8 cellular contexts compared by ENCODE assay signal in genomic region chr12:74021937-74022336, GRCh38.
A peak's percentile ranks its signal among the peaks of the same experiment; 100 is the strongest.
DNase-seq lines count a peak whose midpoint lies in the region; ATAC-seq and TF ChIP-seq lines count a peak whose summit lies in the region.

No MANE protein-coding gene starts in this region.

- no peaks in the 10 kb centered on the region for H3K27me3 Mint-ChIP-seq in activated CD8-positive, alpha-beta T cell treated with anti-CD3 and anti-CD28 coated beads, Interleukin-2, amount 10 ng/mL, durations not matched to agents 7 days and 5 days (ENCODE audit: low read depth)

- peak; percentile 87 for TF ChIP-seq CTCF in C4-2B (conservative IDR thresholded peaks at IDR 0.05)
- peak; percentile 64 for TF ChIP-seq CTCF in hepatocyte (IDR thresholded peaks at IDR 0.05; ENCODE audit: poor library complexity)

- ATAC-seq in GM18499 (IDR thresholded peaks at IDR 0.05; ENCODE audit: insufficient read depth, unreplicated experiment) (peak; percentile 95), HG02678 (IDR thresholded peaks at IDR 0.05; ENCODE audit: unreplicated experiment) (peak; percentile 99)
- ATAC-seq in activated CD8-positive, alpha-beta T cell treated with anti-CD3 and anti-CD28 coated beads, Interleukin-2, amount 10 ng/mL, durations not matched to agents 7 days and 5 days = peak; percentile 60
- peak; percentile 65 for ATAC-seq in stimulated activated effector memory CD8-positive, alpha-beta T cell treated with anti-CD3 and anti-CD28 coated beads, Interleukin-12 subunit alpha, Interleukin-12 subunit beta, amount 100 ng/mL, for 72 hours

- H3K4me1 Mint-ChIP-seq in activated CD8-positive, alpha-beta T cell treated with anti-CD3 and anti-CD28 coated beads, Interleukin-2, amount 10 ng/mL, durations not matched to agents 7 days and 5 days (ENCODE audit: low read depth) = no peaks in the 10 kb centered on the region
- no peaks in the 10 kb centered on the region for H3K4me1 Mint-ChIP-seq in stimulated activated effector memory CD8-positive, alpha-beta T cell treated with anti-CD3 and anti-CD28 coated beads, Interleukin-12 subunit alpha, Interleukin-12 subunit beta, amount 100 ng/mL, for 72 hours

- H3K9me2 ChIP-seq in hepatocyte (replicated peaks; ENCODE audit: insufficient read depth) = no peaks in the 10 kb centered on the region

- no peak overlapping the region for H3K4me2 ChIP-seq in hepatocyte

- H3K36me3 ChIP-seq in hepatocyte (replicated peaks; ENCODE audit: insufficient read depth, low read depth) = no peaks in the 10 kb centered on the region

- H4K20me1 ChIP-seq in hepatocyte (ENCODE audit: insufficient read depth, poor library complexity, severe bottlenecking) = no peaks in the 10 kb centered on the region

- WGBS in hepatocyte (ENCODE audit: low lambda C conversion rate, missing lambda C conversion rate) = 16% methylated on average over 9 of the region's 9 CpGs

- no peaks in the 10 kb centered on the region for H3K9me3 Mint-ChIP-seq in activated CD8-positive, alpha-beta T cell treated with anti-CD3 and anti-CD28 coated beads, Interleukin-2, amount 10 ng/mL, durations not matched to agents 7 days and 5 days (ENCODE audit: insufficient read depth)
- H3K9me3 Mint-ChIP-seq in stimulated activated effector memory CD8-positive, alpha-beta T cell treated with anti-CD3 and anti-CD28 coated beads, Interleukin-12 subunit alpha, Interleukin-12 subunit beta, amount 100 ng/mL, for 72 hours = no peaks in the 10 kb centered on the region

- no peaks in the 10 kb centered on the region for H3K79me2 ChIP-seq in hepatocyte

- H3K4me3 Mint-ChIP-seq in activated CD8-positive, alpha-beta T cell treated with anti-CD3 and anti-CD28 coated beads, Interleukin-2, amount 10 ng/mL, durations not matched to agents 7 days and 5 days = no peak overlapping the region
- H3K4me3 Mint-ChIP-seq in stimulated activated effector memory CD8-positive, alpha-beta T cell treated with anti-CD3 and anti-CD28 coated beads, Interleukin-12 subunit alpha, Interleukin-12 subunit beta, amount 100 ng/mL, for 72 hours = no peak overlapping the region

- no peak overlapping the region for H3K27ac Mint-ChIP-seq in activated CD8-positive, alpha-beta T cell treated with anti-CD3 and anti-CD28 coated beads, Interleukin-2, amount 10 ng/mL, durations not matched to agents 7 days and 5 days
- no peak overlapping the region for H3K27ac Mint-ChIP-seq in stimulated activated effector memory CD8-positive, alpha-beta T cell treated with anti-CD3 and anti-CD28 coated beads, Interleukin-12 subunit alpha, Interleukin-12 subunit beta, amount 100 ng/mL, for 72 hours

- H3K27me3 ChIP-seq in hepatocyte = no peaks in the 10 kb centered on the region

- H3K9me3 ChIP-seq in hepatocyte (ENCODE audit: low read depth) = no peaks in the 10 kb centered on the region

- H3K4me1 ChIP-seq in hepatocyte (ENCODE audit: insufficient read depth) = no peaks in the 10 kb centered on the region

- H2AFZ ChIP-seq in hepatocyte = no peak overlapping the region

- DNase-seq in MV-4-11 (lab: John Stamatoyannopoulos, UW) = peak; percentile 63
- peak; percentile 23 for DNase-seq in activated CD8-positive, alpha-beta T cell treated with anti-CD3 and anti-CD28 coated beads, Interleukin-2, amount 10 ng/mL, durations not matched to agents 7 days and 5 days
- peak; percentile 80 for DNase-seq in hepatocyte (ENCODE audit: low spot score)
- DNase-seq in stimulated activated effector memory CD8-positive, alpha-beta T cell treated with anti-CD3 and anti-CD28 coated beads, Interleukin-12 subunit alpha, Interleukin-12 subunit beta, amount 100 ng/mL, for 72 hours (ENCODE audit: low spot score in 2 of 2) = no peak
- no peak for DNase-seq in GF-D8 (lab: John Stamatoyannopoulos, UW)

- H3K4me3 ChIP-seq in hepatocyte = no peak overlapping the region

- H3K27ac ChIP-seq in C4-2B = no peak overlapping the region
- H3K27ac ChIP-seq in hepatocyte = no peak overlapping the region

- POLR2A ChIA-PET in activated CD8-positive, alpha-beta T cell treated with anti-CD3 and anti-CD28 coated beads, Interleukin-2, amount 10 ng/mL, durations not matched to agents 7 days and 5 days (lab: Charles Lee) = no interaction called here

- no peaks in the 10 kb centered on the region for H3K36me3 Mint-ChIP-seq in activated CD8-positive, alpha-beta T cell treated with anti-CD3 and anti-CD28 coated beads, Interleukin-2, amount 10 ng/mL, durations not matched to agents 7 days and 5 days (ENCODE audit: low read depth)
- H3K36me3 Mint-ChIP-seq in stimulated activated effector memory CD8-positive, alpha-beta T cell treated with anti-CD3 and anti-CD28 coated beads, Interleukin-12 subunit alpha, Interleukin-12 subunit beta, amount 100 ng/mL, for 72 hours = no peaks in the 10 kb centered on the region

- CTCF ChIA-PET in activated CD8-positive, alpha-beta T cell treated with anti-CD3 and anti-CD28 coated beads, Interleukin-2, amount 10 ng/mL, durations not matched to agents 7 days and 5 days (lab: Charles Lee) = no interaction called here

Comparison
In these comparisons a context has a peak if more than half of its experiments do, and no peak if none do; other contexts are left out.
1. DNase-seq: peak in MV-4-11 (single experiment), activated CD8-positive, alpha-beta T cell treated with anti-CD3 and anti-CD28 coated beads, Interleukin-2, amount 10 ng/mL, durations not matched to agents 7 days and 5 days (single experiment) and hepatocyte (single experiment); none in stimulated activated effector memory CD8-positive, alpha-beta T cell treated with anti-CD3 and anti-CD28 coated beads, Interleukin-12 subunit alpha, Interleukin-12 subunit beta, amount 100 ng/mL, for 72 hours (0 of 2) and GF-D8 (single experiment).
2. Peak in every context shown above with its lines, with median percentiles within 50 percentile points of each other: ATAC-seq.